In genomic region chr15:70754862-70755261, GRCh38 we compare ENCODE assay signal across 1 cellular context.
TF ChIP-seq lines count a peak whose summit lies in the region.

No MANE protein-coding gene starts in this region.

TF ChIP-seq in HepG2, 621 proteins besides CTCF, POLR2A, EP300 and RAD21 (continued from another document):
- no peak for TF ChIP-seq TERF1 (CRISPR knock-in tag; IDR thresholded peaks at IDR 0.05)
- no peak for TF ChIP-seq STAT6 (CRISPR knock-in tag; IDR thresholded peaks at IDR 0.05; ENCODE audit: borderline replicate concordance)
